ENCODE assay signal across 18 cellular contexts in genomic region chr17:42065201-42065600, GRCh38. TPM values are rescaled to one million over a fixed set of nuclear protein-coding genes. Genes with fewer than 3 reads are reported as not detected.
DNase-seq lines count a peak whose midpoint lies in the region; ATAC-seq, FAIRE-seq and TF ChIP-seq lines count a peak whose summit lies in the region.
"Had no signal": no experiment of that assay in that cellular context is flagged by ENCODE, and none has a peak within 500 bp of the region (broad histone marks: within the 10 kb centered on the region; RNA-seq: fewer than 3 reads in every experiment).

No MANE protein-coding gene starts in this region.

- H3K9ac ChIP-seq in kidney (ENCODE audit: low read length in 2 of 2), result no peak overlapping the region

- intact Hi-C loops in kidney (cut with DNase I), result no loop called here

- no peaks in the 10 kb centered on the region for H3K36me3 Mint-ChIP-seq in activated CD8-positive, alpha-beta T cell treated with anti-CD3 and anti-CD28 coated beads, Interleukin-2, amount 10 ng/mL, durations not matched to agents 7 days and 5 days (ENCODE audit: low read depth)

- H3K27me3 Mint-ChIP-seq in activated CD8-positive, alpha-beta T cell treated with anti-CD3 and anti-CD28 coated beads, Interleukin-2, amount 10 ng/mL, durations not matched to agents 7 days and 5 days (ENCODE audit: low read depth), result no peaks in the 10 kb centered on the region

- H3K27ac ChIP-seq in caudate nucleus (ENCODE audit: low read depth, low read length) (no peak overlapping the region), kidney (ENCODE audit: low read depth in 2 of 2, low read length in 2 of 2) (no peak overlapping the region)
- H3K27ac ChIP-seq: SK-N-MC had no signal

- no peaks in the 10 kb centered on the region for H3K9me3 Mint-ChIP-seq in activated CD8-positive, alpha-beta T cell treated with anti-CD3 and anti-CD28 coated beads, Interleukin-2, amount 10 ng/mL, durations not matched to agents 7 days and 5 days (ENCODE audit: insufficient read depth)

- H3K36me3 ChIP-seq in kidney (ENCODE audit: control insufficient read depth in 1 of 2, insufficient read depth in 2 of 2, low read length in 2 of 2), result no peaks in the 10 kb centered on the region
- H3K36me3 ChIP-seq: BE2C had no signal

- FAIRE-seq in kidney (lab: Jason Lieb, UNC), result no peak
- FAIRE-seq: GM12891 had no signal

- no peak overlapping the region for H3K4me3 Mint-ChIP-seq in activated CD8-positive, alpha-beta T cell treated with anti-CD3 and anti-CD28 coated beads, Interleukin-2, amount 10 ng/mL, durations not matched to agents 7 days and 5 days

- POLR2A ChIA-PET in activated CD8-positive, alpha-beta T cell treated with anti-CD3 and anti-CD28 coated beads, Interleukin-2, amount 10 ng/mL, durations not matched to agents 7 days and 5 days (lab: Charles Lee), result interaction anchor here (1.0 to 2.6 kb wide), 3 partner anchors 36 to 48 kb away, joined by 3 to 19 read pairs (median 5); partner anchors contain the start of genes DHX58 and DNAJC7

- CTCF ChIA-PET in activated CD8-positive, alpha-beta T cell treated with anti-CD3 and anti-CD28 coated beads, Interleukin-2, amount 10 ng/mL, durations not matched to agents 7 days and 5 days (lab: Charles Lee), result interaction anchor here (0.7 to 5.4 kb wide), 24 partner anchors 8 to 342 kb away, joined by 3 to 77 read pairs (median 6); partner anchors contain the start of genes DHX58, NKIRAS2 and ZNF385C

- DNase-seq in EH (ENCODE audit: low read depth), result peak; percentile 30
- peak; percentile 24 for DNase-seq in NAMALWA (ENCODE audit: low spot score)
- DNase-seq in activated CD8-positive, alpha-beta T cell treated with anti-CD3 and anti-CD28 coated beads, Interleukin-2, amount 10 ng/mL, durations not matched to agents 7 days and 5 days, result peak; percentile 63
- peak; percentile 38 for DNase-seq in epithelial cell of esophagus (ENCODE audit: low read depth)
- no peak for DNase-seq in caudate nucleus (lab: John Stamatoyannopoulos, UW)
- no peak for DNase-seq in epidermal melanocyte (ENCODE audit: insufficient read length, low spot score)
- DNase-seq in kidney, result no peak
- DNase-seq in NCI-H2196 treated with DMSO at 0.1 percent for 48 hours (lab: John Stamatoyannopoulos, UW; ENCODE audit: unreplicated experiment), result no peak
- DNase-seq: BE2C, IMR-90, NCI-H1092, NCI-H446, NCI-H774 had no signal

- H3K9me3 ChIP-seq in kidney (ENCODE audit: control insufficient read depth in 1 of 2, low read length in 2 of 2), result no peaks in the 10 kb centered on the region
- H3K9me3 ChIP-seq: BE2C had no signal

- peak overlapping the region; percentile 78 for H3K27ac Mint-ChIP-seq in activated CD8-positive, alpha-beta T cell treated with anti-CD3 and anti-CD28 coated beads, Interleukin-2, amount 10 ng/mL, durations not matched to agents 7 days and 5 days

- TF ChIP-seq CTCF in epithelial cell of esophagus (IDR thresholded peaks at IDR 0.05; ENCODE audit: insufficient read depth, low read depth, low read length, missing control alignments) (no peak), kidney (IDR thresholded peaks at IDR 0.05; ENCODE audit: borderline replicate concordance, extremely low read depth, insufficient read depth) (no peak)

- peak; percentile 71 for ATAC-seq in activated CD8-positive, alpha-beta T cell treated with anti-CD3 and anti-CD28 coated beads, Interleukin-2, amount 10 ng/mL, durations not matched to agents 7 days and 5 days
- ATAC-seq: HCT116, Right ventricle myocardium inferior had no signal

- H3K4me3 ChIP-seq in epithelial cell of esophagus (ENCODE audit: low read length) (no peak overlapping the region), kidney (ENCODE audit: low read length in 2 of 2) (no peak overlapping the region)
- H3K4me3 ChIP-seq: SK-N-MC had no signal

- no peaks in the 10 kb centered on the region for H3K4me1 ChIP-seq in kidney (ENCODE audit: control insufficient read depth in 1 of 2, insufficient read depth in 1 of 2, low read depth in 1 of 2, low read length in 2 of 2)

- H3K4me1 Mint-ChIP-seq in activated CD8-positive, alpha-beta T cell treated with anti-CD3 and anti-CD28 coated beads, Interleukin-2, amount 10 ng/mL, durations not matched to agents 7 days and 5 days (ENCODE audit: low read depth), result peaks cover 34% of the 10 kb centered on the region

RNA-seq across cellular contexts. Expression of gene C17orf113, which starts 14.8 kb away (rescaled TPM):
- under 1 TPM; 0.16 to 0.24 TPM for total RNA-seq in activated CD8-positive, alpha-beta T cell treated with anti-CD3 and anti-CD28 coated beads, Interleukin-2, amount 10 ng/mL, durations not matched to agents 7 days and 5 days
- 3.8 TPM for total RNA-seq in kidney
- 1.1 TPM for polyA plus RNA-seq in kidney (ENCODE audit: insufficient read depth, low read depth, low replicate concordance)

RNA-seq across cellular contexts. Expression of gene ZNF385C, which starts 33.1 kb away (rescaled TPM):
- total RNA-seq in activated CD8-positive, alpha-beta T cell treated with anti-CD3 and anti-CD28 coated beads, Interleukin-2, amount 10 ng/mL, durations not matched to agents 7 days and 5 days, result under 1 TPM; 0.23 to 0.47 TPM
- 1.2 TPM for total RNA-seq in kidney
- 1.1 TPM for polyA plus RNA-seq in kidney (ENCODE audit: insufficient read depth, low read depth, low replicate concordance)
- total RNA-seq: IMR-90 had no signal
- polyA plus RNA-seq: AG04450, IMR-90 had no signal

RNA-seq across cellular contexts. Expression of gene NKIRAS2, which starts 45.3 kb away (rescaled TPM):
- total RNA-seq in activated CD8-positive, alpha-beta T cell treated with anti-CD3 and anti-CD28 coated beads, Interleukin-2, amount 10 ng/mL, durations not matched to agents 7 days and 5 days, result 10 to 100 TPM; 25.7 to 26.2 TPM
- total RNA-seq in kidney, result 26.8 TPM
- 21.2 TPM for polyA plus RNA-seq in kidney (ENCODE audit: insufficient read depth, low read depth, low replicate concordance)

RNA-seq across cellular contexts. Expression of gene DHX58, which starts 47.3 kb away (rescaled TPM):
- 10 to 100 TPM; 71.9 to 72.9 TPM for total RNA-seq in activated CD8-positive, alpha-beta T cell treated with anti-CD3 and anti-CD28 coated beads, Interleukin-2, amount 10 ng/mL, durations not matched to agents 7 days and 5 days
- total RNA-seq in kidney, result 27.5 TPM
- 22.1 TPM for polyA plus RNA-seq in kidney (ENCODE audit: insufficient read depth, low read depth, low replicate concordance)

RNA-seq across cellular contexts. Expression of gene DNAJC7, which starts 48.0 kb away (rescaled TPM):
- 10 to 100 TPM; 86.1 to 99.8 TPM for total RNA-seq in activated CD8-positive, alpha-beta T cell treated with anti-CD3 and anti-CD28 coated beads, Interleukin-2, amount 10 ng/mL, durations not matched to agents 7 days and 5 days
- 88.1 TPM for total RNA-seq in kidney
- 141 TPM for polyA plus RNA-seq in kidney (ENCODE audit: insufficient read depth, low read depth, low replicate concordance)

Comparison
In these comparisons a context has a peak if more than half of its experiments do, and no peak if none do; other contexts are left out.
1. DNase-seq: peak in EH (single experiment), NAMALWA (single experiment), activated CD8-positive, alpha-beta T cell treated with anti-CD3 and anti-CD28 coated beads, Interleukin-2, amount 10 ng/mL, durations not matched to agents 7 days and 5 days (single experiment) and epithelial cell of esophagus (single experiment); none in caudate nucleus (0 of 61), epidermal melanocyte (single experiment), kidney (single experiment) and NCI-H2196 treated with DMSO at 0.1 percent for 48 hours (single experiment).